ENCODE assay signal across 1 cellular context in the genomic region with DNA sequence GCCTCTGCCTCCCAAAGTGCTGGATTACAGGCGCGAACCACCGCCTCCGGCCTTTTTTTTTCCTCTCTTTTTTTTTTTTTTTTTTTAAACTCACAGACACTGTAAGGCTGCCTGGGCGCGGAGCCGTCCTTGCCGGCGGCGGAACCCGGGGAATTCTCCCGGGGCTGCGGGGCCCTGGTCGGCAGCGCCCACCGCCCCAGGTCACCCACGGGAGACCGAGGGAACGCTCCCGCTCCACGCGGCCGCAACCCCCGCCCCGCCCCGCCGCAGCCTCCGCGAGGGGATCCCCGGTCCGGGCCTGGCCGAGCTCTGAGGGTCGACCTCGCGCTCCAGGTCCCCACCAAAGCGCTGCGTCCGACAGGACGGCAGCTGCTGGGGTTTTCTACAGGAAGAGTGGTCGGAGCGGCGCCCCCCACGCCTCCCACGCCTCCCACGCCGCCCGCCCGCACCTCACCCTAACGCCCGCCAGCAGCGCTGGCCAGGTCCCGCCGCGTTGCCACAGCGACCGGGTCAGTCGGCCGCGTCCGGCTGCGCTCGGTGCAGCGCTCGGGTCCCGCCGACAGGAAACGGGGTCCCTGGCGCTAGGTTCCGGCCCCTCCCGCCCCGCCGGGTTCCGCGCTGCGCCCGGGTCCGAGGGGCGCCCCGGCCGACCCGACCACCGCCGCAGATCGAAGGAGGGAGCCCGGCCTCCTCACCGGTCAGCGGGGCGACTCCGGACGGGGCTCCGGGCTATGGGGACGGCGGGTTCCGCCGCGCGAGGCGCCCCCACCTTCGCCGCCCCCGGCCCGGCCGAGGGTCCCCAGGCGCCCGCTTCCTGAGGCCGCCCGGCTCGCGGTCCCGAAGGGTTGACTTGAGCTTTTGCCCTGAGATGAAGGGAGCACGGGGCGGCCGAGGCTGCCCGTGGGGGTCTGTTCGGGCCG.
TF ChIP-seq lines count a peak whose summit lies in the region.

A gene with protein sequence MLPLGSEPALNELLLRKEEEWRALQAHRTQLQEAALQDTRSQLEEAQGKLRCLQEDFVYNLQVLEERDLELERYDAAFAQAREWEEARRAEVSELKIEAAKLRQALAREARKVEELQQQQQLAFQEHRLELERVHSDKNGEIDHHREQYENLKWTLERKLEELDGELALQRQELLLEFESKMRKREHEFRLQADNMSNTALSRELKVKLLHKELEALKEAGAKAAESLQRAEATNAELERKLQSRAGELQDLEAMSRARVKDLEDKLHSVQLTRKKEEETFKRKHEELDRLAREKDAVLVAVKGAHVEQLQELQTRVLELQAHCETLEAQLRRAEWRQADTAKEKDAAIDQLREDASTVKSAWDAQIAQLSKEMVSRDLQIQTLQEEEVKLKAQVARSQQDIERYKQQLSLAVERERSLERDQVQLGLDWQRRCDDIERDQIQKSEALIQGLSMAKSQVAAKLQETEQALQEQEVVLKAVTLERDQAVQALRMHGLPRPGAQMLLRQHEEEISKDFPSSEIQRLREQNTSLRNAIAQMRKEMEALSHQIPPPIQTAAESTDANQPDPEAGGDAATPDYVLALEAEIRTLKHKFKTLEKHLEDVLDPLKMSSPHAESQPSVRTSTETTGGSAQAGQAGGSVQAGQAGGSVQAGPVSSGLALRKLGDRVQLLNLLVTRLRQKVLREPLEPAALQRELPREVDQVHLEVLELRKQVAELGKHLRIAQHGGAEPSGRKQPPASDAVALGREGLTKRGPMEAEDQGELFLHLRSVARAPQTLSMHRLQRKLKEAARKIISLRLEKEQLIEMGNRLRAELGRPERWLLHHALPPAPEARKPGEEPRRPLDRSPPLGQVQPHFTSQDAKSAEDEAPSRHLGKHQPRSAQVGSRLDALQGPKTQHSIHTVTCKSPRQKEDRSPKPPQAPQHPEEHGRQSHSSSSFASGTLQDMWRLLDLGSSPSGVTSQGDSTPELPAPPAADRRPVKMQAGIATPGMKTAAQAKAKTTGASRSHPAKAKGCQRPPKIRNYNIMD (minus strand): TSS at position 512 of the 920 bp plus-strand sequence. CDS start 10,898 bp downstream, outside the sequence.

TF ChIP-seq in GM12878, 131 proteins besides CTCF, POLR2A, EP300 and RAD21 (continues in another document):
- TF ChIP-seq RAD51 (IDR thresholded peaks at IDR 0.05) = no peak
- TF ChIP-seq BACH1 (IDR thresholded peaks at IDR 0.05; ENCODE audit: borderline replicate concordance) = peak; percentile 74; the same call in 1 of the 2 replicates
- TF ChIP-seq RB1 (IDR thresholded peaks at IDR 0.05; ENCODE audit: borderline replicate concordance) = peak; percentile 79
- peak; percentile 78 for TF ChIP-seq HCFC1 (IDR thresholded peaks at IDR 0.05; ENCODE audit: low read length)
- peak; percentile 95; the same call in 1 of the 2 replicates for TF ChIP-seq STAT1 (conservative IDR thresholded peaks at IDR 0.05)
- TF ChIP-seq, protein P1, sequence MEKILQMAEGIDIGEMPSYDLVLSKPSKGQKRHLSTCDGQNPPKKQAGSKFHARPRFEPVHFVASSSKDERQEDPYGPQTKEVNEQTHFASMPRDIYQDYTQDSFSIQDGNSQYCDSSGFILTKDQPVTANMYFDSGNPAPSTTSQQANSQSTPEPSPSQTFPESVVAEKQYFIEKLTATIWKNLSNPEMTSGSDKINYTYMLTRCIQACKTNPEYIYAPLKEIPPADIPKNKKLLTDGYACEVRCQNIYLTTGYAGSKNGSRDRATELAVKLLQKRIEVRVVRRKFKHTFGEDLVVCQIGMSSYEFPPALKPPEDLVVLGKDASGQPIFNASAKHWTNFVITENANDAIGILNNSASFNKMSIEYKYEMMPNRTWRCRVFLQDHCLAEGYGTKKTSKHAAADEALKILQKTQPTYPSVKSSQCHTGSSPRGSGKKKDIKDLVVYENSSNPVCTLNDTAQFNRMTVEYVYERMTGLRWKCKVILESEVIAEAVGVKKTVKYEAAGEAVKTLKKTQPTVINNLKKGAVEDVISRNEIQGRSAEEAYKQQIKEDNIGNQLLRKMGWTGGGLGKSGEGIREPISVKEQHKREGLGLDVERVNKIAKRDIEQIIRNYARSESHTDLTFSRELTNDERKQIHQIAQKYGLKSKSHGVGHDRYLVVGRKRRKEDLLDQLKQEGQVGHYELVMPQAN (conservative IDR thresholded peaks at IDR 0.05) = peak; percentile 93
- peak; percentile 28 to 88; a peak in 3 of 4 replicates for TF ChIP-seq SRF (IDR thresholded peaks at IDR 0.05; ENCODE audit: low read depth in 2 of 2, low read length in 2 of 2)
- 0 out of 4 replicates have a peak, but pooled peaks of 1 of the 2 experiments have one; percentile 25 for TF ChIP-seq IKZF2 (IDR thresholded peaks at IDR 0.05)
- no peak for TF ChIP-seq RCOR1 (conservative IDR thresholded peaks at IDR 0.05; ENCODE audit: low read depth, low read length)
- no peak for TF ChIP-seq CBX3 (IDR thresholded peaks at IDR 0.05; ENCODE audit: borderline replicate concordance, low read depth)
- TF ChIP-seq NFIC (IDR thresholded peaks at IDR 0.05; ENCODE audit: low read depth, low read length) = no peak
- TF ChIP-seq JUNB (IDR thresholded peaks at IDR 0.05) = no peak
- peak; percentile 24 for TF ChIP-seq MEF2B (IDR thresholded peaks at IDR 0.05; ENCODE audit: partially characterized antibody, poor library complexity, severe bottlenecking)
- no peak for TF ChIP-seq ZNF274 (IDR thresholded peaks at IDR 0.05; ENCODE audit: insufficient read depth, insufficient read length)
- peak; percentile 86 for TF ChIP-seq PAX5 (IDR thresholded peaks at IDR 0.05; ENCODE audit: borderline replicate concordance, low read depth, low read length)
- TF ChIP-seq, protein P2, sequence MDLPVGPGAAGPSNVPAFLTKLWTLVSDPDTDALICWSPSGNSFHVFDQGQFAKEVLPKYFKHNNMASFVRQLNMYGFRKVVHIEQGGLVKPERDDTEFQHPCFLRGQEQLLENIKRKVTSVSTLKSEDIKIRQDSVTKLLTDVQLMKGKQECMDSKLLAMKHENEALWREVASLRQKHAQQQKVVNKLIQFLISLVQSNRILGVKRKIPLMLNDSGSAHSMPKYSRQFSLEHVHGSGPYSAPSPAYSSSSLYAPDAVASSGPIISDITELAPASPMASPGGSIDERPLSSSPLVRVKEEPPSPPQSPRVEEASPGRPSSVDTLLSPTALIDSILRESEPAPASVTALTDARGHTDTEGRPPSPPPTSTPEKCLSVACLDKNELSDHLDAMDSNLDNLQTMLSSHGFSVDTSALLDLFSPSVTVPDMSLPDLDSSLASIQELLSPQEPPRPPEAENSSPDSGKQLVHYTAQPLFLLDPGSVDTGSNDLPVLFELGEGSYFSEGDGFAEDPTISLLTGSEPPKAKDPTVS (IDR thresholded peaks at IDR 0.05; ENCODE audit: low read depth, low read length) = peak; percentile 59; the same call in 1 of the 2 replicates
- peak; percentile 71 for TF ChIP-seq RUNX3 (IDR thresholded peaks at IDR 0.05; ENCODE audit: low read length)
- TF ChIP-seq, protein P3, sequence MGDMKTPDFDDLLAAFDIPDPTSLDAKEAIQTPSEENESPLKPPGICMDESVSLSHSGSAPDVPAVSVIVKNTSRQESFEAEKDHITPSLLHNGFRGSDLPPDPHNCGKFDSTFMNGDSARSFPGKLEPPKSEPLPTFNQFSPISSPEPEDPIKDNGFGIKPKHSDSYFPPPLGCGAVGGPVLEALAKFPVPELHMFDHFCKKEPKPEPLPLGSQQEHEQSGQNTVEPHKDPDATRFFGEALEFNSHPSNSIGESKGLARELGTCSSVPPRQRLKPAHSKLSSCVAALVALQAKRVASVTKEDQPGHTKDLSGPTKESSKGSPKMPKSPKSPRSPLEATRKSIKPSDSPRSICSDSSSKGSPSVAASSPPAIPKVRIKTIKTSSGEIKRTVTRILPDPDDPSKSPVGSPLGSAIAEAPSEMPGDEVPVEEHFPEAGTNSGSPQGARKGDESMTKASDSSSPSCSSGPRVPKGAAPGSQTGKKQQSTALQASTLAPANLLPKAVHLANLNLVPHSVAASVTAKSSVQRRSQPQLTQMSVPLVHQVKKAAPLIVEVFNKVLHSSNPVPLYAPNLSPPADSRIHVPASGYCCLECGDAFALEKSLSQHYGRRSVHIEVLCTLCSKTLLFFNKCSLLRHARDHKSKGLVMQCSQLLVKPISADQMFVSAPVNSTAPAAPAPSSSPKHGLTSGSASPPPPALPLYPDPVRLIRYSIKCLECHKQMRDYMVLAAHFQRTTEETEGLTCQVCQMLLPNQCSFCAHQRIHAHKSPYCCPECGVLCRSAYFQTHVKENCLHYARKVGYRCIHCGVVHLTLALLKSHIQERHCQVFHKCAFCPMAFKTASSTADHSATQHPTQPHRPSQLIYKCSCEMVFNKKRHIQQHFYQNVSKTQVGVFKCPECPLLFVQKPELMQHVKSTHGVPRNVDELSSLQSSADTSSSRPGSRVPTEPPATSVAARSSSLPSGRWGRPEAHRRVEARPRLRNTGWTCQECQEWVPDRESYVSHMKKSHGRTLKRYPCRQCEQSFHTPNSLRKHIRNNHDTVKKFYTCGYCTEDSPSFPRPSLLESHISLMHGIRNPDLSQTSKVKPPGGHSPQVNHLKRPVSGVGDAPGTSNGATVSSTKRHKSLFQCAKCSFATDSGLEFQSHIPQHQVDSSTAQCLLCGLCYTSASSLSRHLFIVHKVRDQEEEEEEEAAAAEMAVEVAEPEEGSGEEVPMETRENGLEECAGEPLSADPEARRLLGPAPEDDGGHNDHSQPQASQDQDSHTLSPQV (IDR thresholded peaks at IDR 0.05) = peak; percentile 52; the same call in 1 of the 2 replicates
- TF ChIP-seq MXI1 (IDR thresholded peaks at IDR 0.05; ENCODE audit: low read depth, low read length) = peak; percentile 93
- TF ChIP-seq TCF12 (IDR thresholded peaks at IDR 0.05; ENCODE audit: low read depth, low read length) = peak; percentile 49; the same call in 1 of the 2 replicates
- TF ChIP-seq, protein P4, sequence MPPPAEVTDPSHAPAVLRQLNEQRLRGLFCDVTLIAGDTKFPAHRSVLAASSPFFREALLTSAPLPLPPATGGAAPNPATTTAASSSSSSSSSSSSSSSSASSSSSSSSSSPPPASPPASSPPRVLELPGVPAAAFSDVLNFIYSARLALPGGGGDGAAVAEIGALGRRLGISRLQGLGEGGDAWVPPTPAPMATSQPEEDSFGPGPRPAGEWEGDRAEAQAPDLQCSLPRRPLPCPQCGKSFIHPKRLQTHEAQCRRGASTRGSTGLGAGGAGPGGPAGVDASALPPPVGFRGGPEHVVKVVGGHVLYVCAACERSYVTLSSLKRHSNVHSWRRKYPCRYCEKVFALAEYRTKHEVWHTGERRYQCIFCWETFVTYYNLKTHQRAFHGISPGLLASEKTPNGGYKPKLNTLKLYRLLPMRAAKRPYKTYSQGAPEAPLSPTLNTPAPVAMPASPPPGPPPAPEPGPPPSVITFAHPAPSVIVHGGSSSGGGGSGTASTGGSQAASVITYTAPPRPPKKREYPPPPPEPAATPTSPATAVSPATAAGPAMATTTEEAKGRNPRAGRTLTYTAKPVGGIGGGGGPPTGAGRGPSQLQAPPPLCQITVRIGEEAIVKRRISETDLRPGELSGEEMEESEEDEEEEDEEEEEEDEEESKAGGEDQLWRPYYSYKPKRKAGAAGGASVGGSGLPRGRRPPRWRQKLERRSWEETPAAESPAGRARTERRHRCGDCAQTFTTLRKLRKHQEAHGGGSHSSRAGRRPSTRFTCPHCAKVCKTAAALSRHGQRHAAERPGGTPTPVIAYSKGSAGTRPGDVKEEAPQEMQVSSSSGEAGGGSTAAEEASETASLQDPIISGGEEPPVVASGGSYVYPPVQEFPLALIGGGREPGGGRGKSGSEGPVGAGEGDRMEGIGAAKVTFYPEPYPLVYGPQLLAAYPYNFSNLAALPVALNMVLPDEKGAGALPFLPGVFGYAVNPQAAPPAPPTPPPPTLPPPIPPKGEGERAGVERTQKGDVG (CRISPR knock-in tag; IDR thresholded peaks at IDR 0.05) = no peak
- peak; percentile 83 for TF ChIP-seq ZNF207 (IDR thresholded peaks at IDR 0.05; ENCODE audit: borderline replicate concordance)
- peak; percentile 57 for TF ChIP-seq RELA (IDR thresholded peaks at IDR 0.05; ENCODE audit: borderline replicate concordance, partially characterized antibody)
- no peak; the same call in 1 of the 2 replicates for TF ChIP-seq CREB1 (IDR thresholded peaks at IDR 0.05; ENCODE audit: low read depth)
- TF ChIP-seq FOXK2 (IDR thresholded peaks at IDR 0.05) = no peak
- TF ChIP-seq RFX5 (IDR thresholded peaks at IDR 0.05; ENCODE audit: low read depth, low read length) = 0 out of 2 replicates have a peak, but pooled peaks have one; percentile 20
- TF ChIP-seq, protein P5, sequence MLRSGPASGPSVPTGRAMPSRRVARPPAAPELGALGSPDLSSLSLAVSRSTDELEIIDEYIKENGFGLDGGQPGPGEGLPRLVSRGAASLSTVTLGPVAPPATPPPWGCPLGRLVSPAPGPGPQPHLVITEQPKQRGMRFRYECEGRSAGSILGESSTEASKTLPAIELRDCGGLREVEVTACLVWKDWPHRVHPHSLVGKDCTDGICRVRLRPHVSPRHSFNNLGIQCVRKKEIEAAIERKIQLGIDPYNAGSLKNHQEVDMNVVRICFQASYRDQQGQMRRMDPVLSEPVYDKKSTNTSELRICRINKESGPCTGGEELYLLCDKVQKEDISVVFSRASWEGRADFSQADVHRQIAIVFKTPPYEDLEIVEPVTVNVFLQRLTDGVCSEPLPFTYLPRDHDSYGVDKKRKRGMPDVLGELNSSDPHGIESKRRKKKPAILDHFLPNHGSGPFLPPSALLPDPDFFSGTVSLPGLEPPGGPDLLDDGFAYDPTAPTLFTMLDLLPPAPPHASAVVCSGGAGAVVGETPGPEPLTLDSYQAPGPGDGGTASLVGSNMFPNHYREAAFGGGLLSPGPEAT (IDR thresholded peaks at IDR 0.05; ENCODE audit: low read depth) = peak; percentile 47; the same call in 1 of the 2 replicates
- no peak for TF ChIP-seq STAT3 (IDR thresholded peaks at IDR 0.05; ENCODE audit: low read depth, low read length)
- TF ChIP-seq JUND (IDR thresholded peaks at IDR 0.05; ENCODE audit: low read depth, low read length) = no peak
- TF ChIP-seq WRNIP1 (IDR thresholded peaks at IDR 0.05; ENCODE audit: borderline replicate concordance, low read depth, low read length) = no peak
- peak; percentile 89 for TF ChIP-seq IKZF1 (conservative IDR thresholded peaks at IDR 0.05)
- TF ChIP-seq CHD4 (IDR thresholded peaks at IDR 0.05) = no peak
- TF ChIP-seq SIX5 (IDR thresholded peaks at IDR 0.05; ENCODE audit: low read depth, low read length, severe bottlenecking) = peak; percentile 65
- TF ChIP-seq POU2F2 (IDR thresholded peaks at IDR 0.05; ENCODE audit: borderline replicate concordance, low read depth, low read length) = peak; percentile 59; the same call in 1 of the 3 replicates
